8 cellular contexts compared by ENCODE assay signal in genomic region chr3:185585523-185585861, GRCh38. TPM values are rescaled to one million over a fixed set of nuclear protein-coding genes. Genes with fewer than 3 reads are reported as not detected.
DNase-seq lines count a peak whose midpoint lies in the region; TF ChIP-seq lines count a peak whose summit lies in the region.

No MANE protein-coding gene starts in this region.

- POLR2A ChIA-PET in Caco-2 (lab: Charles Lee) = interaction anchor here (0.5 to 1.5 kb wide), 21 partner anchors 8 to 1554 kb away, joined by 3 to 8 read pairs (median 4); partner anchors contain the start of genes LIPH, RPL39L and TRA2B

- no peak for DNase-seq in Caco-2
- no peak for DNase-seq in endothelial cell (ENCODE audit: low spot score)
- no peak for DNase-seq in osteocyte (ENCODE audit: extremely low spot score, unreplicated experiment)
- DNase-seq in NCI-H2107 treated with DMSO at 0.1 percent for 48 hours (lab: John Stamatoyannopoulos, UW; ENCODE audit: unreplicated experiment) = no peak
- no peak for DNase-seq in DMS79 treated with DMSO at 0.1 percent for 48 hours (lab: John Stamatoyannopoulos, UW)
- DNase-seq in epidermal melanocyte (ENCODE audit: insufficient read length, low spot score) = no peak
- no peak for DNase-seq in CD1c-positive myeloid dendritic cell (ENCODE audit: extremely low spot score)

- H3K27me3 ChIP-seq in Caco-2 (replicated peaks; ENCODE audit: control insufficient read depth, insufficient read depth, low read length) = no peaks in the 10 kb centered on the region
- H3K27me3 ChIP-seq in OCI-LY1 (ENCODE audit: insufficient read depth, low read length) = no peaks in the 10 kb centered on the region

- H3K36me3 ChIP-seq in Caco-2 (ENCODE audit: control insufficient read depth, insufficient read depth, low read length) (no peaks in the 10 kb centered on the region), OCI-LY1 (ENCODE audit: insufficient read depth, low read length) (no peaks in the 10 kb centered on the region)

- peak overlapping the region; percentile 83 for H2AFZ ChIP-seq in OCI-LY1 (ENCODE audit: low read length)

- no peaks in the 10 kb centered on the region for H3K9me3 ChIP-seq in Caco-2
- no peaks in the 10 kb centered on the region for H3K9me3 ChIP-seq in OCI-LY1 (ENCODE audit: low read length)

- no peaks in the 10 kb centered on the region for H3K9me2 ChIP-seq in OCI-LY1 (ENCODE audit: low read depth, low read length)

- H3K9ac ChIP-seq in OCI-LY1 (ENCODE audit: low read length) = peak overlapping the region; percentile 72

- intact Hi-C loops in Caco-2 (cut with micrococcal nuclease; ENCODE audit: unreplicated experiment) = no loop called here

- H3K27me3 Mint-ChIP-seq in Caco-2 (ENCODE audit: insufficient read depth, unreplicated experiment) (no peaks in the 10 kb centered on the region), endothelial cell (ENCODE audit: unreplicated experiment) (peaks cover 11% of the 10 kb centered on the region), osteocyte (ENCODE audit: unreplicated experiment) (peaks cover 9% of the 10 kb centered on the region)

- CTCF ChIA-PET in Caco-2 (lab: Charles Lee) = interaction anchor here (0.6 to 1.8 kb wide), 7 partner anchors 10 to 124 kb away, joined by 3 to 13 read pairs (median 4); no protein-coding TSS in a partner anchor

- BruUV-seq in Caco-2 (replicated peaks; lab: Mats Ljungman, UMichigan) = TSS peak; percentile 98

- H3K4me1 Mint-ChIP-seq in Caco-2 (ENCODE audit: low read depth, unreplicated experiment) (no peaks in the 10 kb centered on the region), endothelial cell (ENCODE audit: unreplicated experiment) (peaks cover 13% of the 10 kb centered on the region), osteocyte (ENCODE audit: unreplicated experiment) (peaks cover 25% of the 10 kb centered on the region)

- no peaks in the 10 kb centered on the region; the same call in 1 of the 2 replicates for H3K4me1 ChIP-seq in Caco-2
- peaks cover 30% of the 10 kb centered on the region for H3K4me1 ChIP-seq in OCI-LY1 (ENCODE audit: insufficient read depth, low read length, severe bottlenecking)

- H3K9me3 Mint-ChIP-seq in Caco-2 (ENCODE audit: unreplicated experiment) = no peaks in the 10 kb centered on the region
- no peaks in the 10 kb centered on the region for H3K9me3 Mint-ChIP-seq in endothelial cell (ENCODE audit: unreplicated experiment)
- H3K9me3 Mint-ChIP-seq in osteocyte (ENCODE audit: unreplicated experiment) = no peaks in the 10 kb centered on the region

- no peaks in the 10 kb centered on the region for H4K20me1 ChIP-seq in OCI-LY1 (ENCODE audit: insufficient read depth, low read length)

- H3K36me3 Mint-ChIP-seq in Caco-2 (ENCODE audit: insufficient read depth, unreplicated experiment) = peaks cover 15% of the 10 kb centered on the region
- peaks cover 6% of the 10 kb centered on the region for H3K36me3 Mint-ChIP-seq in endothelial cell (ENCODE audit: low read depth, unreplicated experiment)
- H3K36me3 Mint-ChIP-seq in osteocyte (ENCODE audit: unreplicated experiment) = no peaks in the 10 kb centered on the region

- H3K27ac Mint-ChIP-seq in Caco-2 (ENCODE audit: unreplicated experiment) (peak overlapping the region; percentile 99), endothelial cell (ENCODE audit: unreplicated experiment) (peak overlapping the region; percentile 95), osteocyte (ENCODE audit: unreplicated experiment) (peak overlapping the region; percentile 95)

- TF ChIP-seq CTCF in Caco-2 (IDR thresholded peaks at IDR 0.05; ENCODE audit: insufficient read depth in 1 of 2, low read depth in 1 of 2, low read length in 1 of 2, severe bottlenecking in 1 of 2, unreplicated experiment in 1 of 2) (no peak), OCI-LY1 (IDR thresholded peaks at IDR 0.05; ENCODE audit: low read length) (no peak), endothelial cell (IDR thresholded peaks at IDR 0.05; ENCODE audit: unreplicated experiment) (no peak), osteocyte (IDR thresholded peaks at IDR 0.05) (no peak)

- H3K79me2 ChIP-seq in OCI-LY1 (ENCODE audit: insufficient read depth, low read length) = peaks cover 26% of the 10 kb centered on the region

- H3K27ac ChIP-seq in OCI-LY1 (ENCODE audit: low read depth, low read length, poor library complexity, severe bottlenecking) = peak overlapping the region; percentile 7

- peak overlapping the region; percentile 84 for H3K4me2 ChIP-seq in OCI-LY1 (ENCODE audit: low read length)

- no peaks in the 10 kb centered on the region for H3F3A ChIP-seq in OCI-LY1 (ENCODE audit: insufficient read depth, low read length)

- H3K4me3 ChIP-seq in Caco-2 (ENCODE audit: low read depth, low read length) = peak overlapping the region; percentile 51
- peak overlapping the region; percentile 82 for H3K4me3 ChIP-seq in OCI-LY1 (ENCODE audit: low read depth, low read length, poor library complexity, severe bottlenecking)

- peak overlapping the region; percentile 95 for H3K4me3 Mint-ChIP-seq in Caco-2 (ENCODE audit: unreplicated experiment)
- peak overlapping the region; percentile 97 for H3K4me3 Mint-ChIP-seq in endothelial cell (ENCODE audit: unreplicated experiment)
- peak overlapping the region; percentile 89 for H3K4me3 Mint-ChIP-seq in osteocyte (ENCODE audit: unreplicated experiment)

RNA-seq across cellular contexts. Expression of gene SENP2, which starts 0.6 kb away (rescaled TPM):
- total RNA-seq in Caco-2 (2022) (52.4 and 53.5 TPM in 2 replicates), endothelial cell (ENCODE audit: unreplicated experiment) (34.0 TPM), osteocyte (42.7 and 46.1 TPM in 2 replicates)

RNA-seq across cellular contexts. Expression of gene LIPH, which starts 33.1 kb away (rescaled TPM):
- total RNA-seq in Caco-2 (2022) (5.8 and 6.1 TPM in 2 replicates), endothelial cell (ENCODE audit: unreplicated experiment) (2.5 TPM), osteocyte (not detected in 2 replicates)
